In the genomic region with DNA sequence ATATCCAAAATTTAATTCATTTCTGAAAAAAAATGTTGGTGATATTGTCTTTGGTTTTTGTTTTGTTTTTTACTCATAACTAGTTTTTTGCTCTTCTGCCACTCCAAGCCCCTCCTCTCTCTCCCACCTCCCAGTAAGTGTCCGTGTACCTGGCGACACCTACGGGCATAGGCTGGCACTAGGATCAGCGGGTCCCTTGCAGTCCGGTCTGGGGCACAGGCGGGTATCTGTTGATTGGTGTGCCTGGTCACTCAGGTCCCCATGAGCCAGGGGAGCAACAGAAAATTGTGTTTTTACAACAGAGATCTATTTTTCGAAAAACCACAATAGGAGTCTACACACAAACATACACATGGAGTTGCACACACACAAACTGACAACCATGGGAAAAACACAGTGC, we compare ENCODE assay signal across 26 cellular contexts.
"Had no signal": no experiment of that assay in that cellular context is flagged by ENCODE, and none has a peak within 500 bp of the region (broad histone marks: within the 10 kb centered on the region; RNA-seq: fewer than 3 reads in every experiment).

No MANE protein-coding gene starts in this region.

- H3K79me2 ChIP-seq: hepatocyte, parathyroid adenoma had no signal

- H3K9ac ChIP-seq: parathyroid adenoma had no signal

- H2AFZ ChIP-seq: hepatocyte, parathyroid adenoma had no signal

- H3K36me3 Mint-ChIP-seq: mesothelial cell of epicardium had no signal

- H3K9me3 Mint-ChIP-seq: mesothelial cell of epicardium; natural killer cell treated with Interleukin-12 subunit alpha and Interleukin-12 subunit beta and Interleukin-15 and Interleukin-18, amount 100 ng/mL, for 72 hours; neural crest cell had no signal

- H3K9me3 ChIP-seq: gastroesophageal sphincter, heart left ventricle, left lung, mucosa of descending colon, right lobe of liver, stomach, thyroid gland, vagina had no signal

- H3K4me3 Mint-ChIP-seq: mesothelial cell of epicardium; naive B cell; natural killer cell treated with Interleukin-12 subunit alpha and Interleukin-12 subunit beta and Interleukin-15 and Interleukin-18, amount 100 ng/mL, for 72 hours; neural crest cell had no signal

- H3K4me2 ChIP-seq: hepatocyte had no signal

- DNase-seq: effector CD4-positive, alpha-beta T cell; foreskin keratinocyte; heart left ventricle; left cardiac atrium; left lung; mesenchymal stem cell; mucosa of descending colon; naive B cell; right lobe of liver; small intestine; stimulated activated CD4-positive, alpha-beta T cell treated with anti-CD3 and anti-CD28 coated beads, Interleukin-15, amount 100 ng/mL, for 24 hours; stimulated activated CD4-positive, alpha-beta T cell treated with anti-CD3 and anti-CD28 coated beads, Interleukin-2, amount 100 ng/mL, for 48 hours; stimulated activated naive CD4-positive, alpha-beta T cell treated with Interleukin-2 at 50 U/mL for 16 hours; stomach; thyroid gland; trophoblast cell had no signal

- H3K27ac ChIP-seq: epithelial cell of prostate, foreskin keratinocyte, gastroesophageal sphincter, heart left ventricle, hepatocyte, left lung, parathyroid adenoma, right lobe of liver, stomach, thyroid gland, vagina had no signal

- H3K27me3 ChIP-seq: dorsolateral prefrontal cortex, gastroesophageal sphincter, heart left ventricle, left lung, right lobe of liver, stomach, thyroid gland, vagina had no signal

- H3K27me3 Mint-ChIP-seq: naive B cell had no signal

- H3K36me3 ChIP-seq: left lung, right lobe of liver, thyroid gland, vagina had no signal

- H3K4me3 ChIP-seq: gastroesophageal sphincter, heart left ventricle, hepatocyte, left lung, mucosa of descending colon, right lobe of liver, stomach, thyroid gland, vagina had no signal

- H3K27ac Mint-ChIP-seq: mesothelial cell of epicardium; natural killer cell treated with Interleukin-12 subunit alpha and Interleukin-12 subunit beta and Interleukin-15 and Interleukin-18, amount 100 ng/mL, for 72 hours; progenitor cell of endocrine pancreas had no signal

- H3K4me1 ChIP-seq: foreskin keratinocyte, gastroesophageal sphincter, heart left ventricle, left lung, parathyroid adenoma, right lobe of liver, stomach, vagina had no signal
